Comparison of ENCODE assay signal across 1 cellular context in the genomic region with DNA sequence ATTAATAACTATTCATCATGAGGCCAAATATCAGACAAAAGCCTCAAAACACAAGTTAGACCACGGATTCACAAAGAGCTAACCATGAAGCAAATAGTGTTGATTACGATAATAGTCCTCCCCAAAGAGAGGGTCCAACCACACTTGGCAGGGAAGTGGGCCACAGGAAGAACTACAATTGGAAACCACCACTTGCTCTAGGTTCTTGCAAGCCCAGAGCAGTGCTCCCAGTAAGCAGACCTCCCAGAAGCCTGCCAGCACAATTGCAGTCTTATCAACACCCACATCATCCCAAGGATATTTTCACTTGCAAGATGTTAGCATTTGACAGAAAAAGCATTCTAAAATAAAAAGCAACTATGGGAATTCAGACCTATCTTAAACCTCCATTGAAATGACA.
TF ChIP-seq lines count a peak whose summit lies in the region.

No MANE protein-coding gene starts in this region.

TF ChIP-seq in IMR-90, 13 proteins besides CTCF, POLR2A, EP300 and RAD21:
- TF ChIP-seq BHLHE40 (IDR thresholded peaks at IDR 0.05; ENCODE audit: low read depth, low read length) (no peak), FOS (IDR thresholded peaks at IDR 0.05; ENCODE audit: low read depth, low read length) (no peak), MAFK (IDR thresholded peaks at IDR 0.05; ENCODE audit: low read depth, low read length) (no peak), CHD1 (IDR thresholded peaks at IDR 0.05; ENCODE audit: low read depth, low read length) (no peak), MXI1 (IDR thresholded peaks at IDR 0.05; ENCODE audit: borderline replicate concordance, low read depth, low read length) (no peak), MAZ (IDR thresholded peaks at IDR 0.05; ENCODE audit: borderline replicate concordance, low read depth, low read length) (no peak), SMC3 (IDR thresholded peaks at IDR 0.05; ENCODE audit: low read depth, low read length) (no peak), NFE2L2 (IDR thresholded peaks at IDR 0.05; ENCODE audit: low read depth, low read length) (no peak), RCOR1 (IDR thresholded peaks at IDR 0.05; ENCODE audit: insufficient replicate concordance, low read length) (no peak)
- TF ChIP-seq, protein P1, sequence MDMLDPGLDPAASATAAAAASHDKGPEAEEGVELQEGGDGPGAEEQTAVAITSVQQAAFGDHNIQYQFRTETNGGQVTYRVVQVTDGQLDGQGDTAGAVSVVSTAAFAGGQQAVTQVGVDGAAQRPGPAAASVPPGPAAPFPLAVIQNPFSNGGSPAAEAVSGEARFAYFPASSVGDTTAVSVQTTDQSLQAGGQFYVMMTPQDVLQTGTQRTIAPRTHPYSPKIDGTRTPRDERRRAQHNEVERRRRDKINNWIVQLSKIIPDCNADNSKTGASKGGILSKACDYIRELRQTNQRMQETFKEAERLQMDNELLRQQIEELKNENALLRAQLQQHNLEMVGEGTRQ (IDR thresholded peaks at IDR 0.05; ENCODE audit: low read depth, low read length): no peak
- TF ChIP-seq, protein P2, sequence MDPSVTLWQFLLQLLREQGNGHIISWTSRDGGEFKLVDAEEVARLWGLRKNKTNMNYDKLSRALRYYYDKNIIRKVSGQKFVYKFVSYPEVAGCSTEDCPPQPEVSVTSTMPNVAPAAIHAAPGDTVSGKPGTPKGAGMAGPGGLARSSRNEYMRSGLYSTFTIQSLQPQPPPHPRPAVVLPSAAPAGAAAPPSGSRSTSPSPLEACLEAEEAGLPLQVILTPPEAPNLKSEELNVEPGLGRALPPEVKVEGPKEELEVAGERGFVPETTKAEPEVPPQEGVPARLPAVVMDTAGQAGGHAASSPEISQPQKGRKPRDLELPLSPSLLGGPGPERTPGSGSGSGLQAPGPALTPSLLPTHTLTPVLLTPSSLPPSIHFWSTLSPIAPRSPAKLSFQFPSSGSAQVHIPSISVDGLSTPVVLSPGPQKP (IDR thresholded peaks at IDR 0.05; ENCODE audit: borderline replicate concordance, low read depth, low read length): no peak
